Comparison of ENCODE assay signal across 8 cellular contexts in the genomic region with DNA sequence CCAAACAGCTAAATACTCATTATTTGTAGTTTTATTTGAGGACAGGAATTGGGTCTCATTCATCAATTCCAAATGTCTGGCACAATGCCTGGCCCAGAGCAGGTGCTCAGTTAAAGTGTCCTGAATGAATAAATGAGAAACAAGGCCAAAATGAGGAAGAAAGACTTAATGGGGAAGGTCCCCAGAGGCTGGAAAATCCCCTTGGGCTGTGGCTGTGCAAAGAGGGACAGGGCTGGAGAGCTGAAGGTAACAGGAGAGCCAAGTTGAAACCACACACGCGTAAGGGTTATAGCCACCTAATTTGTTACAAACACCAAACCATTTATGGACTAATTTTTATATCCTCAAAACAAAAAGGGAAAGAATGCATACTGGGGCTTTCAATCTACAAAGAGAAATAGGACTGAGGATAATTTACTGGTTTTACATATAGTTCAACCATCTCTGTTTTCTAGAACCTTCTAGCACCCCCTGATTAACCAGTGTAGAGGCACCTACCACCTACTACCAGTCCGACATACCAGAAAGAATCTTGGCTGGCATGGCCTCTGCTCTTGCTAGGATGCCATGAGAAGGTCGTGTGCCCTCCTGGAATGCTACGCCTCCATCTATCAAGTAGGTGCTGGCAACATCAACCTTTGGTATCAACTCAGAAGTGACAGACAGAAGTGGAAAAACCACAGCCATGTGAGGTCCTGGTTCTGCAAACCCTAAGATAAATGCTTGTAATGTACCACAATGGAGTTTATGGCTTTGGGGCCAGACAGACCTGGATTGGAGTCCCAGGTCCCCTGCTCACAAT. TPM values are rescaled to one million over a fixed set of nuclear protein-coding genes. Genes with fewer than 3 reads are reported as not detected.
DNase-seq lines count a peak whose midpoint lies in the region; ATAC-seq, FAIRE-seq and TF ChIP-seq lines count a peak whose summit lies in the region.

No MANE protein-coding gene starts in this region.

- H3K4me3 ChIP-seq in left lung (no peak overlapping the region), upper lobe of right lung (no peak overlapping the region)

- no peak for FAIRE-seq in frontal cortex (lab: Jason Lieb, UNC)

- no peak for TF ChIP-seq CTCF in left lung (IDR thresholded peaks at IDR 0.05)
- no peak for TF ChIP-seq CTCF in upper lobe of right lung (IDR thresholded peaks at IDR 0.05)

- H3K36me3 ChIP-seq in left lung (peaks cover 0 to 13% of the 10 kb centered on the region in 2 donors), upper lobe of right lung (peaks cover 5% of the 10 kb centered on the region)

- no peak for DNase-seq in Right ventricle myocardium inferior (ENCODE audit: missing footprints)
- no peak for DNase-seq in cardiac septum (ENCODE audit: low spot score)
- DNase-seq in UCSD-AML1 (lab: John Stamatoyannopoulos, UW; ENCODE audit: unreplicated experiment), result peak; percentile 32
- DNase-seq in left lung, result no peak
- no peak for DNase-seq in upper lobe of right lung
- no peak for DNase-seq in frontal cortex (ENCODE audit: low spot score in 2 of 2)

- H3K27ac ChIP-seq in left lung (peak overlapping the region; percentile 65 to 70), upper lobe of right lung (no peak overlapping the region)

- H3K9me3 ChIP-seq in left lung (no peaks in the 10 kb centered on the region), upper lobe of right lung (no peaks in the 10 kb centered on the region)

- ATAC-seq in Right ventricle myocardium inferior (peak; percentile 37), left lung (no peak), HG02885 (IDR thresholded peaks at IDR 0.05; ENCODE audit: poor library complexity, unreplicated experiment) (no peak), upper lobe of right lung (no peak), GM21515 (IDR thresholded peaks at IDR 0.05; ENCODE audit: unreplicated experiment) (no peak)

- peaks cover 73 to 97% of the 10 kb centered on the region in 2 donors for H3K4me1 ChIP-seq in left lung
- H3K4me1 ChIP-seq in upper lobe of right lung, result peaks cover 95% of the 10 kb centered on the region

- H3K27me3 ChIP-seq in left lung (no peaks in the 10 kb centered on the region), upper lobe of right lung (no peaks in the 10 kb centered on the region)

- intact Hi-C loops in Right ventricle myocardium inferior (cut with DNase I), result no loop called here
- intact Hi-C loops in cardiac septum (cut with DNase I), result no loop called here
- intact Hi-C loops in left lung (cut with DNase I), result no loop called here
- intact Hi-C loops in upper lobe of right lung (cut with DNase I), result no loop called here

RNA-seq across cellular contexts. Expression of gene MYH9, which starts 28.4 kb away (rescaled TPM):
- total RNA-seq in Right ventricle myocardium inferior (180 TPM), cardiac septum (282 TPM), left lung (100 to 1,000 TPM; 754 to 761 TPM), upper lobe of right lung (842 TPM), frontal cortex (32.2 TPM)
